In the genomic region with DNA sequence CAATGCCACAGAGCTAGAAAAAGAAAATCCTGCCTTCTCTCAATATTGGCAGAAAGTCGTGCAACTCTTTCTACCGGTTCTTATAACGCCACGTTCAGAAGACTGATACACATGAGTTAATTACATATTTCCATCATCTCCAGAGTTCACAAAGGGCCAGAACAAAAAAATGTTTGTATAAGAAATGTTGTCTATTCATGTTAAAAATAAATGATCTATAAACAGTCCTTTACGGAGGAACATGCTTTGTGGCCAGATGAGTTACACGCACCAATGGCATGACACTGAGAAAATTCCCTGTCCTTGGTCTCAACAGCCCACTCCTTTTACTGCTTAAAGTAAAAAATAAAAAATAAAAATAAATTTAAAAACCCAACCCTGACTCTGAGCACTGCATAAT, we compare ENCODE assay signal across 12 cellular contexts. TPM values are rescaled to one million over a fixed set of nuclear protein-coding genes. Genes with fewer than 3 reads are reported as not detected.
DNase-seq lines count a peak whose midpoint lies in the region; ATAC-seq, FAIRE-seq and TF ChIP-seq lines count a peak whose summit lies in the region.
"Had no signal": no experiment of that assay in that cellular context is flagged by ENCODE, and none has a peak within 500 bp of the region (broad histone marks: within the 10 kb centered on the region; RNA-seq: fewer than 3 reads in every experiment).

No MANE protein-coding gene starts in this region.

- intact Hi-C loops in sciatic nerve (cut with DNase I), result no loop called here

- H3K27ac ChIP-seq in CD4-positive, CD25-positive, alpha-beta regulatory T cell (ENCODE audit: insufficient read depth, low read length, poor library complexity, severe bottlenecking), result no peak overlapping the region
- H3K27ac ChIP-seq in Peyer's patch, result peak overlapping the region; percentile 53 to 76 (median 64)
- H3K27ac ChIP-seq: HL-60 had no signal

- H3K36me3 Mint-ChIP-seq in CD4-positive, CD25-positive, alpha-beta regulatory T cell, result peaks cover 8% of the 10 kb centered on the region

- no peak for DNase-seq in CD4-positive, CD25-positive, alpha-beta regulatory T cell
- DNase-seq in Peyer's patch, result no peak
- peak; percentile 72 for DNase-seq in fibroblast of peridontal ligament (ENCODE audit: extremely low read depth)
- no peak for DNase-seq in sciatic nerve (ENCODE audit: low spot score)
- DNase-seq in inferior parietal cortex (ENCODE audit: extremely low spot score), result no peak
- no peak for DNase-seq in activated naive CD4-positive, alpha-beta T cell treated with anti-CD3 and anti-CD28 coated beads, Interleukin-2, amount 50 U/mL, for 16 hours
- DNase-seq in D341Med (ENCODE audit: low spot score), result no peak
- DNase-seq in D721Med (ENCODE audit: insufficient read length, low spot score), result no peak
- DNase-seq: COR-L47, NCI-H1105, small intestine had no signal

- no peak for TF ChIP-seq POLR2A in Peyer's patch (IDR thresholded peaks at IDR 0.05)

- H3K9me3 Mint-ChIP-seq in CD4-positive, CD25-positive, alpha-beta regulatory T cell, result no peaks in the 10 kb centered on the region

- peaks cover 14 to 71% (median 46%) of the 10 kb centered on the region in 4 donors for H3K4me1 Mint-ChIP-seq in CD4-positive, CD25-positive, alpha-beta regulatory T cell

- H3K27ac Mint-ChIP-seq in CD4-positive, CD25-positive, alpha-beta regulatory T cell, result peak overlapping the region in 2 of 3 donors; percentile 68 to 98

- TF ChIP-seq CTCF in Peyer's patch (IDR thresholded peaks at IDR 0.05) (no peak), D721Med (IDR thresholded peaks at IDR 0.05; ENCODE audit: insufficient read depth, missing control alignments) (no peak)

- peak overlapping the region; percentile 7 to 93 (median 44) for H3K4me3 Mint-ChIP-seq in CD4-positive, CD25-positive, alpha-beta regulatory T cell

- H3K4me3 ChIP-seq in CD4-positive, CD25-positive, alpha-beta regulatory T cell (ENCODE audit: low read depth, low read length), result no peak overlapping the region
- H3K4me3 ChIP-seq in Peyer's patch, result no peak overlapping the region

- H3K36me3 ChIP-seq in CD4-positive, CD25-positive, alpha-beta regulatory T cell (ENCODE audit: control insufficient read depth, insufficient read depth, low read length), result peaks cover 3% of the 10 kb centered on the region
- H3K36me3 ChIP-seq in Peyer's patch, result no peaks in the 10 kb centered on the region

- FAIRE-seq in D721Med (lab: Jason Lieb, UNC), result no peak
- FAIRE-seq: small intestine had no signal

- H3K4me1 ChIP-seq in CD4-positive, CD25-positive, alpha-beta regulatory T cell (ENCODE audit: control insufficient read depth, insufficient read depth, low read length, poor library complexity, severe bottlenecking), result peaks cover 36% of the 10 kb centered on the region
- H3K4me1 ChIP-seq in Peyer's patch, result peaks cover 0 to 24% (median 18%) of the 10 kb centered on the region in 4 donors

- no peaks in the 10 kb centered on the region for H3K9me3 ChIP-seq in CD4-positive, CD25-positive, alpha-beta regulatory T cell (ENCODE audit: control insufficient read depth in 2 of 2, low read length in 2 of 2)
- no peaks in the 10 kb centered on the region for H3K9me3 ChIP-seq in Peyer's patch

- H3K27me3 Mint-ChIP-seq in CD4-positive, CD25-positive, alpha-beta regulatory T cell, result no peaks in the 10 kb centered on the region

- no peaks in the 10 kb centered on the region for H3K27me3 ChIP-seq in CD4-positive, CD25-positive, alpha-beta regulatory T cell (ENCODE audit: control insufficient read depth, insufficient read depth, low read length)
- no peaks in the 10 kb centered on the region for H3K27me3 ChIP-seq in Peyer's patch

- ATAC-seq in CD4-positive, CD25-positive, alpha-beta regulatory T cell (ENCODE audit: low read depth in 2 of 2), result no peak
- peak; percentile 43 for ATAC-seq in sciatic nerve

RNA-seq across cellular contexts. Expression of gene C2CD2, which starts 29.5 kb away (rescaled TPM):
- 15.3 TPM for total RNA-seq in CD4-positive, CD25-positive, alpha-beta regulatory T cell
- 1 to 10 TPM; 1.7 to 2.9 (median 2.0) TPM for polyA plus RNA-seq in CD4-positive, CD25-positive, alpha-beta regulatory T cell
- total RNA-seq in Peyer's patch, result 10 to 100 TPM in 3 of 4 donors, 1 to 10 TPM in 1; 6.7 to 22.3 (median 17.3) TPM
- 60.9 TPM for total RNA-seq in sciatic nerve

RNA-seq across cellular contexts. Expression of gene PRDM15, which starts 45.2 kb away (rescaled TPM):
- 13.2 TPM for total RNA-seq in CD4-positive, CD25-positive, alpha-beta regulatory T cell
- 1 to 10 TPM in 3 of 4 donors, under 1 TPM in 1; 0.75 to 2.7 (median 1.4) TPM for polyA plus RNA-seq in CD4-positive, CD25-positive, alpha-beta regulatory T cell
- total RNA-seq in Peyer's patch (10 to 100 TPM in 3 of 4 donors, 1 to 10 TPM in 1; 9.3 to 47.9 (median 16.9) TPM), sciatic nerve (10.0 TPM)
